Comparison of ENCODE assay signal across 12 cellular contexts in the genomic region with DNA sequence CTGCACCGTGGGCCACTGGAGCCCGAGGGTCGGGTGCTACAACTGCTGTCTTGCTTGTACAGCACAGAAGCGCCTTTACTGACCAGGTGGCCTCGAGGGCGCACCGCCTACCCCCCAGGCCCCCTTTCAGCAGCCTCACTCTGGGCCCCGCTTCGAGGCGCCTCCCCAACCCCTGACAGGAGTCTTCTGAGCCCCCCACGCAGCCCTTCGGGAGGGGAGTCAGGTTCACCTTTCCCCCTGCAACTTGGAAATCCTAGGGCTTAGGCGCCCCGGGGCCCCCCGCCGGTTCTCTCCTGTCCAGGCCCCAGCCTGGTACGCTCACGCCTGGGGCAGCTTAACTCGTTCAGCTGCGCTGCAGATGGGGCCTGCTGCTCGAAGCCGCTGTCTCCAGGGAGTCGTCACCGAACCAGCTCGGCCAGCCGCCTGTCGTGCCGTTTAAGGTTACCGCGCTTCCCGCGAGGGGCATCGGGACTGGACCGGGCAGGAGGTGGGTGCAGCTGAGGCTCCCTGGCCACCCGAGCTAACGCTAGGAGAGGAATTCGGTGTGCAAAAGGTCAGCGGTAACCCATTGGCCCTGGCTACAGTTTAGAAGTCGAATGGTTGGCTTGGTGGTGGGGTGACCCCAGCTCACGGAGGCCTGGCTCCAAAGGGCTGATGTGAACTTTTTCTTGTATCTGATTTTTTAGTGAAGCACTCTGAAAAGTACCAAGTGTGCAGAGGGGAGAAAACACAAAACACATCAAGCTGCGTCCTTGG. TPM values are rescaled to one million over a fixed set of nuclear protein-coding genes. Genes with fewer than 3 reads are reported as not detected.
A peak's percentile ranks its signal among the peaks of the same experiment; 100 is the strongest.
DNase-seq lines count a peak whose midpoint lies in the region; ATAC-seq, FAIRE-seq and TF ChIP-seq lines count a peak whose summit lies in the region.
"Had no signal": no experiment of that assay in that cellular context is flagged by ENCODE, and none has a peak within 500 bp of the region (broad histone marks: within the 10 kb centered on the region; RNA-seq: fewer than 3 reads in every experiment).

No MANE protein-coding gene starts in this region.

- no peak overlapping the region for H3K4me3 ChIP-seq in A549
- H3K4me3 ChIP-seq: lung had no signal

- no peak for TF ChIP-seq RAD21 in A549 (conservative IDR thresholded peaks at IDR 0.05 in 1 of 2, IDR thresholded peaks at IDR 0.05 in 1 of 2)

- intact Hi-C loops in activated T-helper 2 cell treated with anti-CD3 and anti-CD28 coated beads, Interferon-gamma antibody, Interleukin-2, Interleukin-4, amounts not matched to agents 10 μg/mL and 5 μg/mL and 100 μg/mL, durations not matched to agents 14 hours and 24 hours and 36 hours (cut with micrococcal nuclease) = no loop called here

- H3K27me3 Mint-ChIP-seq in activated T-helper 2 cell treated with anti-CD3 and anti-CD28 coated beads, Interferon-gamma antibody, Interleukin-2, Interleukin-4, amounts not matched to agents 10 μg/mL and 5 μg/mL and 100 μg/mL, durations not matched to agents 14 hours and 24 hours and 36 hours (ENCODE audit: low read depth) = no peaks in the 10 kb centered on the region
- no peaks in the 10 kb centered on the region for H3K27me3 Mint-ChIP-seq in mesothelial cell of epicardium (ENCODE audit: low read depth)
- H3K27me3 Mint-ChIP-seq: CD4-positive, alpha-beta memory T cell had no signal

- CTCF ChIA-PET in A549 (lab: Yijun Ruan, JAX) = interaction anchor here (0.6 to 2.2 kb wide), 2 partner anchors 13 to 58 kb away, joined by 3 to 6 read pairs; a partner anchor contains a TSS

- TF ChIP-seq CTCF in A549 (IDR thresholded peaks at IDR 0.05) = no peak
- TF ChIP-seq CTCF in mesothelial cell of epicardium (IDR thresholded peaks at IDR 0.05; ENCODE audit: unreplicated experiment) = no peak

- WGBS in A549 (ENCODE audit: missing lambda C conversion rate) = 93% methylated on average over 13 of the region's 41 CpGs

- H3K4me3 Mint-ChIP-seq in activated T-helper 2 cell treated with anti-CD3 and anti-CD28 coated beads, Interferon-gamma antibody, Interleukin-2, Interleukin-4, amounts not matched to agents 10 μg/mL and 5 μg/mL and 100 μg/mL, durations not matched to agents 14 hours and 24 hours and 36 hours (ENCODE audit: low read depth) = peak overlapping the region; percentile 56
- H3K4me3 Mint-ChIP-seq in mesothelial cell of epicardium = peak overlapping the region; percentile 44

- H3K27ac ChIP-seq in A549 = peak overlapping the region in 1 of 2 experiments; percentile 100; a peak in 4 of 6 replicates

- no peak overlapping the region for H3K27ac Mint-ChIP-seq in activated T-helper 2 cell treated with anti-CD3 and anti-CD28 coated beads, Interferon-gamma antibody, Interleukin-2, Interleukin-4, amounts not matched to agents 10 μg/mL and 5 μg/mL and 100 μg/mL, durations not matched to agents 14 hours and 24 hours and 36 hours
- H3K27ac Mint-ChIP-seq in mesothelial cell of epicardium = peak overlapping the region; percentile 25

- no peaks in the 10 kb centered on the region for H3K9me3 Mint-ChIP-seq in activated T-helper 2 cell treated with anti-CD3 and anti-CD28 coated beads, Interferon-gamma antibody, Interleukin-2, Interleukin-4, amounts not matched to agents 10 μg/mL and 5 μg/mL and 100 μg/mL, durations not matched to agents 14 hours and 24 hours and 36 hours
- no peaks in the 10 kb centered on the region for H3K9me3 Mint-ChIP-seq in mesothelial cell of epicardium
- H3K9me3 Mint-ChIP-seq: CD4-positive, alpha-beta memory T cell had no signal

- in situ Hi-C loops in ACHN (cut with HindIII; ENCODE audit: low pct_ligation_motif_present, low pct_unique_long_range_greater_than_20kb, low sequenced_read_pairs) = no loop called here

- POLR2A ChIA-PET in A549 (lab: Yijun Ruan, JAX) = interaction anchor here (1.6 to 6.2 kb wide), 2 partner anchors 47 to 59 kb away, joined by 4 to 67 read pairs; a partner anchor contains a TSS

- peak overlapping the region; percentile 100; the same call in 2 of the 3 replicates for H3K4me2 ChIP-seq in A549

- no peak for FAIRE-seq in A549 (lab: Jason Lieb, UNC)

- no peak for ATAC-seq in A549
- no peak for ATAC-seq in HG03439 (IDR thresholded peaks at IDR 0.05; ENCODE audit: unreplicated experiment)
- ATAC-seq: Right ventricle myocardium inferior had no signal

- no peaks in the 10 kb centered on the region for H3K36me3 Mint-ChIP-seq in activated T-helper 2 cell treated with anti-CD3 and anti-CD28 coated beads, Interferon-gamma antibody, Interleukin-2, Interleukin-4, amounts not matched to agents 10 μg/mL and 5 μg/mL and 100 μg/mL, durations not matched to agents 14 hours and 24 hours and 36 hours (ENCODE audit: low read depth)
- no peaks in the 10 kb centered on the region for H3K36me3 Mint-ChIP-seq in mesothelial cell of epicardium
- H3K36me3 Mint-ChIP-seq: CD4-positive, alpha-beta memory T cell had no signal

- peaks cover 12% of the 10 kb centered on the region for H3K4me1 Mint-ChIP-seq in activated T-helper 2 cell treated with anti-CD3 and anti-CD28 coated beads, Interferon-gamma antibody, Interleukin-2, Interleukin-4, amounts not matched to agents 10 μg/mL and 5 μg/mL and 100 μg/mL, durations not matched to agents 14 hours and 24 hours and 36 hours (ENCODE audit: low read depth)
- peaks cover 25% of the 10 kb centered on the region for H3K4me1 Mint-ChIP-seq in mesothelial cell of epicardium

- no peak for DNase-seq in A549 (ENCODE audit: low read depth in 1 of 2, low spot score in 1 of 2)
- peak; percentile 80 for DNase-seq in ELF-1 (ENCODE audit: low read depth, low spot score)
- no peak for DNase-seq in activated T-helper 2 cell treated with anti-CD3 and anti-CD28 coated beads, Interferon-gamma antibody, Interleukin-2, Interleukin-4, amounts not matched to agents 10 μg/mL and 5 μg/mL and 100 μg/mL, durations not matched to agents 14 hours and 24 hours and 36 hours (ENCODE audit: low spot score)
- DNase-seq in mesothelial cell of epicardium (ENCODE audit: low spot score in 2 of 2, unreplicated experiment in 2 of 2) = no peak
- DNase-seq in NCI-H774 (lab: John Stamatoyannopoulos, UW) = no peak
- DNase-seq in ACHN = no peak
- DNase-seq in COLO829 (ENCODE audit: low spot score) = no peak
- DNase-seq: activated CD4-positive, CD25-positive, alpha-beta regulatory T cell had no signal

- no peak for TF ChIP-seq EP300 in A549 (IDR thresholded peaks at IDR 0.05)

- TF ChIP-seq POLR2A in A549 (IDR thresholded peaks at IDR 0.05; ENCODE audit: low read length) = no peak

- H3K9me3 ChIP-seq in A549 = no peaks in the 10 kb centered on the region

- H3K4me1 ChIP-seq in A549 = peaks cover 23% of the 10 kb centered on the region

TF ChIP-seq in A549, 52 proteins besides CTCF, POLR2A, EP300 and RAD21:
- no peak for TF ChIP-seq MYC (IDR thresholded peaks at IDR 0.05; ENCODE audit: borderline replicate concordance, low read length)
- no peak for TF ChIP-seq TP53 (CRISPR knock-in tag; IDR thresholded peaks at IDR 0.05)
- TF ChIP-seq CHD2 (IDR thresholded peaks at IDR 0.05; ENCODE audit: low read length, partially characterized antibody) = no peak
- TF ChIP-seq RARB (CRISPR knock-in tag; IDR thresholded peaks at IDR 0.05) = no peak
- TF ChIP-seq ZC3H11A (IDR thresholded peaks at IDR 0.05) = no peak
- no peak for TF ChIP-seq CBX8 (IDR thresholded peaks at IDR 0.05)
- no peak for TF ChIP-seq CBX2 (IDR thresholded peaks at IDR 0.05; ENCODE audit: borderline replicate concordance, low read depth)
- no peak for TF ChIP-seq SREBF2 (IDR thresholded peaks at IDR 0.05)

RNA-seq across cellular contexts. Expression of a gene that starts 58.9 kb away (rescaled TPM):
- 12.2 and 21.3 TPM in 2 replicates for polyA plus RNA-seq in A549 (2011; rRNA removed)
- 11.8 and 11.9 TPM in 2 replicates for polyA plus RNA-seq in A549 (2012; cell fraction: cytosol; rRNA removed)
- polyA plus RNA-seq in A549 (2012; cell fraction: nucleus; rRNA removed) = 20.3 and 26.6 TPM in 2 replicates
- polyA plus RNA-seq in A549 (2017; fragmentation: RNase III; extraction: RNeasy Plus Mini Kit Qiagen cat#74134 plus additional on column Dnase treatment) = 12.6 to 15.8 TPM (median 12.6 TPM) in 3 replicates
- 24.5 and 33.1 TPM in 2 replicates for polyA minus RNA-seq in A549 (2011; rRNA and poly(A)+ RNA removed)
- 74.6 and 82.2 TPM in 2 replicates for total RNA-seq in activated T-helper 2 cell treated with anti-CD3 and anti-CD28 coated beads, Interferon-gamma antibody, Interleukin-2, Interleukin-4, amounts not matched to agents 10 μg/mL and 5 μg/mL and 100 μg/mL, durations not matched to agents 14 hours and 24 hours and 36 hours
- 49.0 to 52.3 TPM (median 49.7 TPM) in 3 replicates for total RNA-seq in mesothelial cell of epicardium
